ENCODE assay signal across 1 cellular context in genomic region chr1:202760589-202760988, GRCh38.
TF ChIP-seq lines count a peak whose summit lies in the region.

No MANE protein-coding gene starts in this region.

TF ChIP-seq in HepG2, 621 proteins besides CTCF, POLR2A, EP300 and RAD21:
- 0 out of 2 replicates have a peak, but pooled peaks have one; percentile 47 for TF ChIP-seq CEBPB (IDR thresholded peaks at IDR 0.05; ENCODE audit: borderline replicate concordance, low read depth, low read length)
- TF ChIP-seq, protein P1, sequence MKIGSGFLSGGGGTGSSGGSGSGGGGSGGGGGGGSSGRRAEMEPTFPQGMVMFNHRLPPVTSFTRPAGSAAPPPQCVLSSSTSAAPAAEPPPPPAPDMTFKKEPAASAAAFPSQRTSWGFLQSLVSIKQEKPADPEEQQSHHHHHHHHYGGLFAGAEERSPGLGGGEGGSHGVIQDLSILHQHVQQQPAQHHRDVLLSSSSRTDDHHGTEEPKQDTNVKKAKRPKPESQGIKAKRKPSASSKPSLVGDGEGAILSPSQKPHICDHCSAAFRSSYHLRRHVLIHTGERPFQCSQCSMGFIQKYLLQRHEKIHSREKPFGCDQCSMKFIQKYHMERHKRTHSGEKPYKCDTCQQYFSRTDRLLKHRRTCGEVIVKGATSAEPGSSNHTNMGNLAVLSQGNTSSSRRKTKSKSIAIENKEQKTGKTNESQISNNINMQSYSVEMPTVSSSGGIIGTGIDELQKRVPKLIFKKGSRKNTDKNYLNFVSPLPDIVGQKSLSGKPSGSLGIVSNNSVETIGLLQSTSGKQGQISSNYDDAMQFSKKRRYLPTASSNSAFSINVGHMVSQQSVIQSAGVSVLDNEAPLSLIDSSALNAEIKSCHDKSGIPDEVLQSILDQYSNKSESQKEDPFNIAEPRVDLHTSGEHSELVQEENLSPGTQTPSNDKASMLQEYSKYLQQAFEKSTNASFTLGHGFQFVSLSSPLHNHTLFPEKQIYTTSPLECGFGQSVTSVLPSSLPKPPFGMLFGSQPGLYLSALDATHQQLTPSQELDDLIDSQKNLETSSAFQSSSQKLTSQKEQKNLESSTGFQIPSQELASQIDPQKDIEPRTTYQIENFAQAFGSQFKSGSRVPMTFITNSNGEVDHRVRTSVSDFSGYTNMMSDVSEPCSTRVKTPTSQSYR (CRISPR knock-in tag; IDR thresholded peaks at IDR 0.05; ENCODE audit: borderline replicate concordance) = no peak
